In genomic region chrX:27863813-27864212, GRCh38 we compare ENCODE assay signal across 21 cellular contexts. TPM values are rescaled to one million over a fixed set of nuclear protein-coding genes. Genes with fewer than 3 reads are reported as not detected.
DNase-seq lines count a peak whose midpoint lies in the region; ATAC-seq, FAIRE-seq and TF ChIP-seq lines count a peak whose summit lies in the region.
"Had no signal": no experiment of that assay in that cellular context is flagged by ENCODE, and none has a peak within 500 bp of the region (broad histone marks: within the 10 kb centered on the region; RNA-seq: fewer than 3 reads in every experiment).

No MANE protein-coding gene starts in this region.

- ATAC-seq in IMR-90 (ENCODE audit: low read depth) = no peak
- ATAC-seq: HepG2, PC-3 had no signal

- H3K4me3 ChIP-seq in IMR-90 (ENCODE audit: insufficient read depth, low read depth, low read length) (no peak overlapping the region), neural progenitor cell (no peak overlapping the region)
- H3K4me3 ChIP-seq: SJSA1 had no signal

- in situ Hi-C loops in IMR-90 (cut with MboI; ENCODE audit: low sequenced_read_pairs) = no loop called here

- no peak for FAIRE-seq in H54 (lab: Jason Lieb, UNC)
- FAIRE-seq: A204.1, HepG2 had no signal

- H3K4me1 ChIP-seq in IMR-90 (ENCODE audit: control insufficient read depth, insufficient read depth, low read length) (no peaks in the 10 kb centered on the region), neural progenitor cell (no peaks in the 10 kb centered on the region)
- H3K4me1 ChIP-seq: SJSA1 had no signal

- no peaks in the 10 kb centered on the region for H3K79me1 ChIP-seq in IMR-90 (ENCODE audit: low read depth in 1 of 2, low read length in 2 of 2)

- TF ChIP-seq POLR2A in IMR-90 (IDR thresholded peaks at IDR 0.05; ENCODE audit: low read depth, low read length) (no peak), H54 (IDR thresholded peaks at IDR 0.05; ENCODE audit: low read depth, low read length) (no peak)

- H3K9me3 Mint-ChIP-seq in endothelial cell (ENCODE audit: unreplicated experiment) (no peaks in the 10 kb centered on the region), neural progenitor cell (no peaks in the 10 kb centered on the region)

- H2AFZ ChIP-seq in IMR-90 (replicated peaks; ENCODE audit: low read length, poor library complexity) (peak overlapping the region; percentile 43), neural progenitor cell (replicated peaks) (peak overlapping the region; percentile 85)

- no peak overlapping the region for H3K4ac ChIP-seq in IMR-90 (ENCODE audit: low read depth, low read length)

- CTCF ChIA-PET in IMR-90 (lab: Yijun Ruan, JAX) = no interaction called here

- H3K9me1 ChIP-seq in IMR-90 (ENCODE audit: insufficient read depth, low read length) = no peaks in the 10 kb centered on the region

- no peak overlapping the region for H4K5ac ChIP-seq in IMR-90 (ENCODE audit: low read depth, low read length)

- intact Hi-C loops in IMR-90 (cut with micrococcal nuclease) = no loop called here

- no peaks in the 10 kb centered on the region for H4K20me1 ChIP-seq in IMR-90 (ENCODE audit: insufficient read depth, low read length)
- H4K20me1 ChIP-seq in neural progenitor cell (ENCODE audit: low read depth) = no peaks in the 10 kb centered on the region

- no peak overlapping the region for H3K27ac ChIP-seq in IMR-90 (ENCODE audit: insufficient read depth, low read length)
- no peak overlapping the region for H3K27ac ChIP-seq in neural progenitor cell
- H3K27ac ChIP-seq: RWPE1, SJSA1 had no signal

- H3K14ac ChIP-seq in IMR-90 (replicated peaks; ENCODE audit: low read depth, low read length) = no peak overlapping the region

- no peaks in the 10 kb centered on the region for H3K36me3 Mint-ChIP-seq in endothelial cell (ENCODE audit: low read depth, unreplicated experiment)
- H3K36me3 Mint-ChIP-seq in neural progenitor cell = no peaks in the 10 kb centered on the region

- H3K36me3 ChIP-seq in IMR-90 (ENCODE audit: control insufficient read depth, insufficient read depth, low read length) = no peaks in the 10 kb centered on the region
- H3K36me3 ChIP-seq in neural progenitor cell = no peaks in the 10 kb centered on the region
- H3K36me3 ChIP-seq: SJSA1 had no signal

- no peak overlapping the region for H4K91ac ChIP-seq in IMR-90 (ENCODE audit: insufficient read depth, low read depth, low read length)

- H3K27ac Mint-ChIP-seq in endothelial cell (ENCODE audit: unreplicated experiment) (no peak overlapping the region), neural progenitor cell (no peak overlapping the region)

- no peak for TF ChIP-seq RAD21 in IMR-90 (IDR thresholded peaks at IDR 0.05; ENCODE audit: low read length)

- no peak overlapping the region for H2BK120ac ChIP-seq in IMR-90 (ENCODE audit: low read depth, low read length)

- no peak overlapping the region for H3K4me3 Mint-ChIP-seq in endothelial cell (ENCODE audit: unreplicated experiment)
- no peak overlapping the region for H3K4me3 Mint-ChIP-seq in neural progenitor cell

- H3K27me3 ChIP-seq in IMR-90 (ENCODE audit: control insufficient read depth, insufficient read depth, low read length) (no peaks in the 10 kb centered on the region), neural progenitor cell (peaks cover 22% of the 10 kb centered on the region)
- H3K27me3 ChIP-seq: SJSA1 had no signal

- 44% methylated on average over 18 of the region's 36 CpGs; no CpG with 5 or more reads in 1 of the 2 experiments for WGBS in IMR-90 (ENCODE audit: extremely low coverage in 2 of 2, insufficient read length in 1 of 2), 2 experiments

- dilution Hi-C loops in IMR-90 (cut with HindIII; ENCODE audit: low sequenced_read_pairs, unreplicated experiment) = no loop called here

- H3K4me2 ChIP-seq in IMR-90 (ENCODE audit: low read depth, low read length) = no peak overlapping the region
- peak overlapping the region; percentile 42 for H3K4me2 ChIP-seq in neural progenitor cell

- H3K18ac ChIP-seq in IMR-90 (ENCODE audit: low read depth, low read length) = no peak overlapping the region

- H2BK5ac ChIP-seq in IMR-90 (ENCODE audit: low read depth, low read length, poor library complexity, severe bottlenecking) = no peak overlapping the region

- H2AK9ac ChIP-seq in IMR-90 (replicated peaks; ENCODE audit: low read depth, low read length, poor library complexity) = no peak overlapping the region

- TF ChIP-seq CTCF in IMR-90 (conservative IDR thresholded peaks at IDR 0.05; ENCODE audit: low read depth, low read length) (no peak), endothelial cell (IDR thresholded peaks at IDR 0.05; ENCODE audit: unreplicated experiment) (no peak), neural progenitor cell (IDR thresholded peaks at IDR 0.05) (no peak)

- no peak overlapping the region for H3K9ac ChIP-seq in IMR-90 (ENCODE audit: low read depth, low read length)
- no peak overlapping the region for H3K9ac ChIP-seq in neural progenitor cell

- BruUV-seq in IMR-90 (replicated peaks; lab: Mats Ljungman, UMichigan) = no TSS peak

- no peaks in the 10 kb centered on the region for H3F3A ChIP-seq in neural progenitor cell (ENCODE audit: low read depth)

- no peak overlapping the region for H2AK5ac ChIP-seq in IMR-90 (ENCODE audit: low read depth, low read length)

- POLR2A ChIA-PET in IMR-90 (lab: Charles Lee; ENCODE audit: unreplicated experiment) = no interaction called here

- no peaks in the 10 kb centered on the region for H3K27me3 Mint-ChIP-seq in endothelial cell (ENCODE audit: unreplicated experiment)
- H3K27me3 Mint-ChIP-seq in neural progenitor cell (ENCODE audit: insufficient read depth, low read depth) = peaks cover 2% of the 10 kb centered on the region

- H2BK15ac ChIP-seq in IMR-90 (ENCODE audit: low read depth, low read length) = no peak overlapping the region

- DNase-seq in ELF-1 (ENCODE audit: low read depth, low spot score) (peak; percentile 47), IMR-90 (no peak), endothelial cell (ENCODE audit: low spot score) (peak; percentile 3), neural progenitor cell (ENCODE audit: low spot score) (peak; percentile 21), NCI-H187 treated with DMSO at 0.1 percent for 48 hours (lab: John Stamatoyannopoulos, UW) (no peak), H54 (ENCODE audit: insufficient read length, low spot score) (no peak), DMS 273 treated with DMSO at 0.1 percent for 48 hours (lab: John Stamatoyannopoulos, UW) (no peak), D341Med (ENCODE audit: low spot score) (no peak)
- DNase-seq: C1 segment of cervical spinal cord, HCEC 1CT, NCI-H1048, NCI-H1436 treated with DMSO at 0.1 percent for 48 hours, NCI-H2081 treated with DMSO at 0.1 percent for 48 hours, NCI-H510A, NCI-H774, PC-3 had no signal

- H3K4me1 Mint-ChIP-seq in endothelial cell (ENCODE audit: unreplicated experiment) (no peaks in the 10 kb centered on the region), neural progenitor cell (no peaks in the 10 kb centered on the region)

- H3K56ac ChIP-seq in IMR-90 (ENCODE audit: extremely low read depth, insufficient read depth, low read length) = no peak overlapping the region

- no peak overlapping the region for H3K23ac ChIP-seq in IMR-90 (ENCODE audit: low read depth, low read length)

- no peak overlapping the region for H4K8ac ChIP-seq in IMR-90 (ENCODE audit: low read depth in 2 of 2, low read length in 2 of 2)

- no peaks in the 10 kb centered on the region for H3K79me2 ChIP-seq in neural progenitor cell (ENCODE audit: low read depth)

- no peak overlapping the region for H2BK20ac ChIP-seq in IMR-90 (ENCODE audit: low read depth, low read length)

- H3K9me3 ChIP-seq in IMR-90 (ENCODE audit: control insufficient read depth, insufficient read depth, low read length) (no peaks in the 10 kb centered on the region), neural progenitor cell (ENCODE audit: low read depth) (no peaks in the 10 kb centered on the region)
- H3K9me3 ChIP-seq: SJSA1 had no signal

TF ChIP-seq in IMR-90, 13 proteins besides CTCF, POLR2A, EP300 and RAD21:
- TF ChIP-seq MAFK (IDR thresholded peaks at IDR 0.05; ENCODE audit: low read depth, low read length) (no peak), CHD1 (IDR thresholded peaks at IDR 0.05; ENCODE audit: low read depth, low read length) (no peak), ELK1 (IDR thresholded peaks at IDR 0.05; ENCODE audit: borderline replicate concordance, low read depth, low read length) (no peak), SMC3 (IDR thresholded peaks at IDR 0.05; ENCODE audit: low read depth, low read length) (no peak), MXI1 (IDR thresholded peaks at IDR 0.05; ENCODE audit: borderline replicate concordance, low read depth, low read length) (no peak), NFE2L2 (IDR thresholded peaks at IDR 0.05; ENCODE audit: low read depth, low read length) (no peak), RCOR1 (IDR thresholded peaks at IDR 0.05; ENCODE audit: insufficient replicate concordance, low read length) (no peak), USF2 (IDR thresholded peaks at IDR 0.05; ENCODE audit: low read depth, low read length) (no peak), RFX5 (IDR thresholded peaks at IDR 0.05; ENCODE audit: low read depth, low read length) (no peak), CEBPB (IDR thresholded peaks at IDR 0.05; ENCODE audit: low read depth, low read length) (no peak), MAZ (IDR thresholded peaks at IDR 0.05; ENCODE audit: borderline replicate concordance, low read depth, low read length) (no peak), BHLHE40 (IDR thresholded peaks at IDR 0.05; ENCODE audit: low read depth, low read length) (no peak), FOS (IDR thresholded peaks at IDR 0.05; ENCODE audit: low read depth, low read length) (no peak)

RNA-seq across cellular contexts. Expression of gene MAGEB10, which starts 56.0 kb away (rescaled TPM):
- total RNA-seq in IMR-90 (2012; rRNA removed) (not detected in 2 replicates), endothelial cell (ENCODE audit: unreplicated experiment) (not detected), neural progenitor cell (ENCODE audit: low replicate concordance) (not detected in 2 replicates)
- polyA plus RNA-seq in IMR-90 (2012; rRNA removed) = not detected in 2 replicates
- not detected in 2 replicates for polyA plus RNA-seq in IMR-90 (2012; cell fraction: cytosol; rRNA removed)
- not detected in 2 replicates for polyA plus RNA-seq in IMR-90 (2012; cell fraction: nucleus; rRNA removed; ENCODE audit: low replicate concordance)
- total RNA-seq: HepG2, MCF 10A, PC-3, SJSA1 had no signal
- polyA plus RNA-seq: HepG2 had no signal

Comparison
In these comparisons a context has a peak if more than half of its experiments do, and no peak if none do; other contexts are left out.
1. DNase-seq: peak in ELF-1 (single experiment), endothelial cell (single experiment) and neural progenitor cell (single experiment); none in IMR-90 (single experiment), NCI-H187 treated with DMSO at 0.1 percent for 48 hours (single experiment), H54 (single experiment), DMS 273 treated with DMSO at 0.1 percent for 48 hours (single experiment) and D341Med (single experiment).